Comparison of ENCODE assay signal across 9 cellular contexts in the genomic region with DNA sequence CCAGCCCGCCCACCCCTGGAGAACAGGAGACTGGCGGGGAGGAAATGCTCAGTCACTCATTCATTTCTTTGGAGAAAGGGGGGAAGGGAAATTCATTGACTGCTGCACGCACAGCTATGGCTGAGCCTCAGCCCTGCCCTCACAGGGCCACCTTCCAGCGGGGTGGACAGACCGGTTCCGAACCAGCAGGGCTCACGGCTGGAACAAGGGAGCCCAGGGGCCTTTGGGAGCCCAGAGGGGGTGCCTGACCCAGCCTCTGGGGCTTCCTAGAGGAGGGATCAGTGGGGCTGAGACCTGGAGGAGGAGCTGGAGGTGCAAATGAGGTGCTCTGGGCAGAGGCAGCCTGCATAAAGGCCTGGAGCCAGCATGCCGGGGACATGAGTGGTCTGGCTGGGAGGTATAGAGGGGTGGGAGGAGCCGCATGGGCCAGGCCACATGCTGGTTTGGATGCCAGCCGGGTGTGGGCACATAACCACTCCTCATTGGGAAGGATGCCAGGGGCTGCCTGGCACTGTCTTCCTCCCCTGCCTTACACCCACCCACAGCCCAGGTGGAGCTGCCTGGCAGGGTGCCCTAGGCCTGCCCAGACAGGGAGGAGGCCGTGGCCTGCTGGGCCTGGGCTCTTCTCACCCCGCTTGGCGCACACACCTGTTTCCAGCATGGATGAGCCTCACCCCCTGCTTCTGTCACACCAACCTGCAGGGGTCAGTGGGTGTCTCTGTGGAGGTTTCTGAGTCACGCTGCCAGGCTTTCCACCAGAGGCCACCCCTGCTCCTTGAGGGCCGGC. TPM values are rescaled to one million over a fixed set of nuclear protein-coding genes. Genes with fewer than 3 reads are reported as not detected.
DNase-seq lines count a peak whose midpoint lies in the region; ATAC-seq and TF ChIP-seq lines count a peak whose summit lies in the region.
"Had no signal": no experiment of that assay in that cellular context is flagged by ENCODE, and none has a peak within 500 bp of the region (broad histone marks: within the 10 kb centered on the region; RNA-seq: fewer than 3 reads in every experiment).

No MANE protein-coding gene starts in this region.

- ATAC-seq in SK-N-SH treated with all-trans-retinoic acid at 6 μM for 48 hours, result peak; percentile 85
- ATAC-seq in heart right ventricle, result peak; percentile 78 to 87 (median 84)
- ATAC-seq in HG02840 (IDR thresholded peaks at IDR 0.05; ENCODE audit: low FRiP score, unreplicated experiment), result no peak

- H3K27ac ChIP-seq in heart right ventricle (peak overlapping the region in 9 of 10 donors; percentile 48 to 80 (median 66)), sigmoid colon (peak overlapping the region; percentile 53 to 73 (median 62))

- H3K4me1 ChIP-seq in heart right ventricle, result peaks cover 15 to 61% (median 49%) of the 10 kb centered on the region in 9 donors
- peaks cover 0 to 43% (median 35%) of the 10 kb centered on the region in 4 donors for H3K4me1 ChIP-seq in sigmoid colon

- TF ChIP-seq CTCF in heart right ventricle (IDR thresholded peaks at IDR 0.05), result peak in 1 of 9 donors; percentile 7
- TF ChIP-seq CTCF in sigmoid colon (IDR thresholded peaks at IDR 0.05), result no peak
- TF ChIP-seq CTCF in GM10266 (IDR thresholded peaks at IDR 0.05; ENCODE audit: control insufficient read depth, insufficient read depth, low read depth, missing control alignments), result no peak

- H3K4me3 Mint-ChIP-seq in activated T-cell treated with anti-CD3 and anti-CD28 coated beads, Interleukin-2, amount 50 U/mL, for 24 hours, result no peak overlapping the region
- no peak overlapping the region for H3K4me3 Mint-ChIP-seq in activated CD4-positive, alpha-beta T cell treated with anti-CD3 and anti-CD28 coated beads, Interleukin-2, amount 10 ng/mL, durations not matched to agents 24 days and 14 days
- H3K4me3 Mint-ChIP-seq: CD4-positive, alpha-beta T cell had no signal

- TF ChIP-seq EP300 in sigmoid colon (IDR thresholded peaks at IDR 0.05), result no peak

- H3K9me3 ChIP-seq in heart right ventricle, result no peaks in the 10 kb centered on the region
- no peaks in the 10 kb centered on the region for H3K9me3 ChIP-seq in sigmoid colon

- H3K27me3 Mint-ChIP-seq in activated T-cell treated with anti-CD3 and anti-CD28 coated beads, Interleukin-2, amount 50 U/mL, for 24 hours, result no peaks in the 10 kb centered on the region
- H3K27me3 Mint-ChIP-seq in activated CD4-positive, alpha-beta T cell treated with anti-CD3 and anti-CD28 coated beads, Interleukin-2, amount 10 ng/mL, durations not matched to agents 24 days and 14 days, result no peaks in the 10 kb centered on the region
- H3K27me3 Mint-ChIP-seq: CD4-positive, alpha-beta T cell had no signal

- WGBS in heart right ventricle, 2 donors, result 38 to 49% methylated on average over 15 of the region's 15 CpGs
- WGBS in sigmoid colon, 2 donors, result 15 to 58% methylated on average over 15 of the region's 15 CpGs

- H3K4me3 ChIP-seq in heart right ventricle (no peak overlapping the region), sigmoid colon (no peak overlapping the region)

- DNase-seq in activated T-cell treated with anti-CD3 and anti-CD28 coated beads, Interleukin-2, amount 50 U/mL, for 24 hours, result peak; percentile 26
- DNase-seq in activated T-cell treated with anti-CD3 and anti-CD28 coated beads for 4 hours (no peak), heart right ventricle (peak; percentile 80 to 84), sigmoid colon (peak; percentile 87), GM10266 (ENCODE audit: extremely low spot score) (no peak)
- DNase-seq in activated CD4-positive, alpha-beta T cell treated with anti-CD3 and anti-CD28 coated beads, Interleukin-2, amount 10 ng/mL, durations not matched to agents 24 days and 14 days, result no peak

- TF ChIP-seq POLR2A in sigmoid colon (IDR thresholded peaks at IDR 0.05), result no peak

- peaks cover 83% of the 10 kb centered on the region for H3K36me3 Mint-ChIP-seq in activated T-cell treated with anti-CD3 and anti-CD28 coated beads, Interleukin-2, amount 50 U/mL, for 24 hours (ENCODE audit: low read depth)
- peaks cover 38% of the 10 kb centered on the region for H3K36me3 Mint-ChIP-seq in activated CD4-positive, alpha-beta T cell treated with anti-CD3 and anti-CD28 coated beads, Interleukin-2, amount 10 ng/mL, durations not matched to agents 24 days and 14 days (ENCODE audit: low read depth)

- intact Hi-C loops in heart right ventricle (cut with DNase I), result no loop called here
- intact Hi-C loops in sigmoid colon (cut with DNase I), result no loop called here
- intact Hi-C loops in activated CD4-positive, alpha-beta T cell treated with anti-CD3 and anti-CD28 coated beads, Interleukin-2, amount 10 ng/mL, durations not matched to agents 24 days and 14 days (cut with micrococcal nuclease), result no loop called here

- H3K9me3 Mint-ChIP-seq in activated T-cell treated with anti-CD3 and anti-CD28 coated beads, Interleukin-2, amount 50 U/mL, for 24 hours, result no peaks in the 10 kb centered on the region
- no peaks in the 10 kb centered on the region for H3K9me3 Mint-ChIP-seq in activated CD4-positive, alpha-beta T cell treated with anti-CD3 and anti-CD28 coated beads, Interleukin-2, amount 10 ng/mL, durations not matched to agents 24 days and 14 days
- H3K9me3 Mint-ChIP-seq: CD4-positive, alpha-beta T cell had no signal

- H3K36me3 ChIP-seq in heart right ventricle (peaks cover 0 to 61% (median 18%) of the 10 kb centered on the region in 9 donors), sigmoid colon (peaks cover 0 to 25% (median 12%) of the 10 kb centered on the region in 4 donors)

- no peaks in the 10 kb centered on the region for H3K27me3 ChIP-seq in heart right ventricle
- H3K27me3 ChIP-seq in sigmoid colon, result no peaks in the 10 kb centered on the region

- H3K27ac Mint-ChIP-seq in activated T-cell treated with anti-CD3 and anti-CD28 coated beads, Interleukin-2, amount 50 U/mL, for 24 hours, result peak overlapping the region; percentile 37
- H3K27ac Mint-ChIP-seq in activated CD4-positive, alpha-beta T cell treated with anti-CD3 and anti-CD28 coated beads, Interleukin-2, amount 10 ng/mL, durations not matched to agents 24 days and 14 days, result no peak overlapping the region
- H3K27ac Mint-ChIP-seq: CD4-positive, alpha-beta T cell had no signal

- peaks cover 31% of the 10 kb centered on the region for H3K4me1 Mint-ChIP-seq in activated T-cell treated with anti-CD3 and anti-CD28 coated beads, Interleukin-2, amount 50 U/mL, for 24 hours (ENCODE audit: low read depth)
- peaks cover 19% of the 10 kb centered on the region for H3K4me1 Mint-ChIP-seq in activated CD4-positive, alpha-beta T cell treated with anti-CD3 and anti-CD28 coated beads, Interleukin-2, amount 10 ng/mL, durations not matched to agents 24 days and 14 days

TF ChIP-seq in SK-N-SH treated with all-trans-retinoic acid at 6 μM for 48 hours, 23 proteins besides CTCF, POLR2A, EP300 and RAD21 (continues in another document):
- TF ChIP-seq, protein P1, sequence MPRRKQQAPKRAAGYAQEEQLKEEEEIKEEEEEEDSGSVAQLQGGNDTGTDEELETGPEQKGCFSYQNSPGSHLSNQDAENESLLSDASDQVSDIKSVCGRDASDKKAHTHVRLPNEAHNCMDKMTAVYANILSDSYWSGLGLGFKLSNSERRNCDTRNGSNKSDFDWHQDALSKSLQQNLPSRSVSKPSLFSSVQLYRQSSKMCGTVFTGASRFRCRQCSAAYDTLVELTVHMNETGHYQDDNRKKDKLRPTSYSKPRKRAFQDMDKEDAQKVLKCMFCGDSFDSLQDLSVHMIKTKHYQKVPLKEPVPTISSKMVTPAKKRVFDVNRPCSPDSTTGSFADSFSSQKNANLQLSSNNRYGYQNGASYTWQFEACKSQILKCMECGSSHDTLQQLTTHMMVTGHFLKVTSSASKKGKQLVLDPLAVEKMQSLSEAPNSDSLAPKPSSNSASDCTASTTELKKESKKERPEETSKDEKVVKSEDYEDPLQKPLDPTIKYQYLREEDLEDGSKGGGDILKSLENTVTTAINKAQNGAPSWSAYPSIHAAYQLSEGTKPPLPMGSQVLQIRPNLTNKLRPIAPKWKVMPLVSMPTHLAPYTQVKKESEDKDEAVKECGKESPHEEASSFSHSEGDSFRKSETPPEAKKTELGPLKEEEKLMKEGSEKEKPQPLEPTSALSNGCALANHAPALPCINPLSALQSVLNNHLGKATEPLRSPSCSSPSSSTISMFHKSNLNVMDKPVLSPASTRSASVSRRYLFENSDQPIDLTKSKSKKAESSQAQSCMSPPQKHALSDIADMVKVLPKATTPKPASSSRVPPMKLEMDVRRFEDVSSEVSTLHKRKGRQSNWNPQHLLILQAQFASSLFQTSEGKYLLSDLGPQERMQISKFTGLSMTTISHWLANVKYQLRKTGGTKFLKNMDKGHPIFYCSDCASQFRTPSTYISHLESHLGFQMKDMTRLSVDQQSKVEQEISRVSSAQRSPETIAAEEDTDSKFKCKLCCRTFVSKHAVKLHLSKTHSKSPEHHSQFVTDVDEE (CRISPR knock-in tag; IDR thresholded peaks at IDR 0.05), result 0 out of 2 replicates have a peak, but pooled peaks have one; percentile 21
- no peak for TF ChIP-seq BACH2 (CRISPR knock-in tag; IDR thresholded peaks at IDR 0.05; ENCODE audit: borderline replicate concordance)
- no peak for TF ChIP-seq ZFP3 (CRISPR knock-in tag; IDR thresholded peaks at IDR 0.05)

RNA-seq across cellular contexts. Expression of gene PPP5C, which starts 26.9 kb away (rescaled TPM):
- total RNA-seq in heart right ventricle (10 to 100 TPM; 69.9 to 89.5 (median 76.5) TPM), sigmoid colon (10 to 100 TPM; 37.1 to 61.5 (median 46.5) TPM)
- polyA plus RNA-seq in heart right ventricle (10 to 100 TPM; 51.6 to 80.3 TPM), sigmoid colon (10 to 100 TPM; 27.6 to 62.3 (median 37.7) TPM)
- total RNA-seq in activated CD4-positive, alpha-beta T cell treated with anti-CD3 and anti-CD28 coated beads, Interleukin-2, amount 10 ng/mL, durations not matched to agents 24 days and 14 days, result 160 and 169 TPM in 2 replicates

RNA-seq across cellular contexts. Expression of gene CCDC8, which starts 39.6 kb away (rescaled TPM):
- total RNA-seq in heart right ventricle (10 to 100 TPM; 21.3 to 37.3 (median 28.6) TPM), sigmoid colon (1 to 10 TPM; 3.5 to 6.1 (median 5.2) TPM)
- polyA plus RNA-seq in heart right ventricle (10 to 100 TPM; 14.4 to 15.0 TPM), sigmoid colon (1 to 10 TPM in 2 of 3 donors, under 1 TPM in 1; 0.69 to 2.4 (median 1.9) TPM)
- total RNA-seq in activated CD4-positive, alpha-beta T cell treated with anti-CD3 and anti-CD28 coated beads, Interleukin-2, amount 10 ng/mL, durations not matched to agents 24 days and 14 days, result not detected in 2 replicates
- total RNA-seq: CD4-positive, alpha-beta T cell had no signal

RNA-seq across cellular contexts. Expression of gene PNMA8C, which starts 55.0 kb away (rescaled TPM):
- total RNA-seq in heart right ventricle, result under 1 TPM in 5 of 10 donors, not detected in 5; 0.07 to 0.13 (median 0.08) TPM
- under 1 TPM; 0.01 to 0.07 TPM for polyA plus RNA-seq in heart right ventricle
- under 1 TPM in 3 of 4 donors, not detected in 1; 0.27 to 0.36 (median 0.28) TPM for total RNA-seq in sigmoid colon
- polyA plus RNA-seq in sigmoid colon, result under 1 TPM in 2 of 3 donors, not detected in 1; 0.23 to 0.25 TPM
- not detected in 2 replicates for total RNA-seq in activated CD4-positive, alpha-beta T cell treated with anti-CD3 and anti-CD28 coated beads, Interleukin-2, amount 10 ng/mL, durations not matched to agents 24 days and 14 days
- total RNA-seq: CD4-positive, alpha-beta T cell had no signal

Comparison
In these comparisons a context has a peak if more than half of its experiments do, and no peak if none do; other contexts are left out.
1. DNase-seq: peak in activated T-cell treated with anti-CD3 and anti-CD28 coated beads, Interleukin-2, amount 50 U/mL, for 24 hours (single experiment), heart right ventricle (2 of 2) and sigmoid colon (single experiment); none in activated T-cell treated with anti-CD3 and anti-CD28 coated beads for 4 hours (single experiment), activated CD4-positive, alpha-beta T cell treated with anti-CD3 and anti-CD28 coated beads, Interleukin-2, amount 10 ng/mL, durations not matched to agents 24 days and 14 days (single experiment) and GM10266 (single experiment).